2 cellular contexts compared by ENCODE assay signal in the genomic region with DNA sequence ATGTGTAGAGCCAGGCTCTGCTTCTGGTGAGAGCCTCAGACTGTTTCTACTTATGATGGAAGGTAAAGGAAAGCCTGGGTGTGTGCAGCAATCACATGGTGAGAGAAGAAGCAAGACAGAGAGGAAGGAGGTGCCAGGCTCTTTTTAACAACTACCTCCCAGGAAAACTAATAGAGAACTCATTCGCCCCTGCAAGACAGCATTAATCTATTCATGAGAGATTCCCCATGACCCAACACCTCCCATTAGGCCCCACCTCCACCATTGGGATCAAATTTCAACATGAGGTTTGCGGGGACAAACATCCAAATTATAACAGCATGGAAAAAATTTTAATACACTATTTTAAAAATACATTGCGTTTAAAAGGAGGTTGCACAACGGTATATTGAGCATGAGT.
TF ChIP-seq lines count a peak whose summit lies in the region.

No MANE protein-coding gene starts in this region.

TF ChIP-seq in K562, 482 proteins besides CTCF, POLR2A, EP300 and RAD21:
- TF ChIP-seq, protein P1, sequence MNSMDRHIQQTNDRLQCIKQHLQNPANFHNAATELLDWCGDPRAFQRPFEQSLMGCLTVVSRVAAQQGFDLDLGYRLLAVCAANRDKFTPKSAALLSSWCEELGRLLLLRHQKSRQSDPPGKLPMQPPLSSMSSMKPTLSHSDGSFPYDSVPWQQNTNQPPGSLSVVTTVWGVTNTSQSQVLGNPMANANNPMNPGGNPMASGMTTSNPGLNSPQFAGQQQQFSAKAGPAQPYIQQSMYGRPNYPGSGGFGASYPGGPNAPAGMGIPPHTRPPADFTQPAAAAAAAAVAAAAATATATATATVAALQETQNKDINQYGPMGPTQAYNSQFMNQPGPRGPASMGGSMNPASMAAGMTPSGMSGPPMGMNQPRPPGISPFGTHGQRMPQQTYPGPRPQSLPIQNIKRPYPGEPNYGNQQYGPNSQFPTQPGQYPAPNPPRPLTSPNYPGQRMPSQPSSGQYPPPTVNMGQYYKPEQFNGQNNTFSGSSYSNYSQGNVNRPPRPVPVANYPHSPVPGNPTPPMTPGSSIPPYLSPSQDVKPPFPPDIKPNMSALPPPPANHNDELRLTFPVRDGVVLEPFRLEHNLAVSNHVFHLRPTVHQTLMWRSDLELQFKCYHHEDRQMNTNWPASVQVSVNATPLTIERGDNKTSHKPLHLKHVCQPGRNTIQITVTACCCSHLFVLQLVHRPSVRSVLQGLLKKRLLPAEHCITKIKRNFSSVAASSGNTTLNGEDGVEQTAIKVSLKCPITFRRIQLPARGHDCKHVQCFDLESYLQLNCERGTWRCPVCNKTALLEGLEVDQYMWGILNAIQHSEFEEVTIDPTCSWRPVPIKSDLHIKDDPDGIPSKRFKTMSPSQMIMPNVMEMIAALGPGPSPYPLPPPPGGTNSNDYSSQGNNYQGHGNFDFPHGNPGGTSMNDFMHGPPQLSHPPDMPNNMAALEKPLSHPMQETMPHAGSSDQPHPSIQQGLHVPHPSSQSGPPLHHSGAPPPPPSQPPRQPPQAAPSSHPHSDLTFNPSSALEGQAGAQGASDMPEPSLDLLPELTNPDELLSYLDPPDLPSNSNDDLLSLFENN (IDR thresholded peaks at IDR 0.05; ENCODE audit: low read depth in 2 of 2, low read length in 2 of 2), result peak in 1 of 2 experiments; percentile 77; a peak in 1 of 4 replicates
- TF ChIP-seq, protein P2, sequence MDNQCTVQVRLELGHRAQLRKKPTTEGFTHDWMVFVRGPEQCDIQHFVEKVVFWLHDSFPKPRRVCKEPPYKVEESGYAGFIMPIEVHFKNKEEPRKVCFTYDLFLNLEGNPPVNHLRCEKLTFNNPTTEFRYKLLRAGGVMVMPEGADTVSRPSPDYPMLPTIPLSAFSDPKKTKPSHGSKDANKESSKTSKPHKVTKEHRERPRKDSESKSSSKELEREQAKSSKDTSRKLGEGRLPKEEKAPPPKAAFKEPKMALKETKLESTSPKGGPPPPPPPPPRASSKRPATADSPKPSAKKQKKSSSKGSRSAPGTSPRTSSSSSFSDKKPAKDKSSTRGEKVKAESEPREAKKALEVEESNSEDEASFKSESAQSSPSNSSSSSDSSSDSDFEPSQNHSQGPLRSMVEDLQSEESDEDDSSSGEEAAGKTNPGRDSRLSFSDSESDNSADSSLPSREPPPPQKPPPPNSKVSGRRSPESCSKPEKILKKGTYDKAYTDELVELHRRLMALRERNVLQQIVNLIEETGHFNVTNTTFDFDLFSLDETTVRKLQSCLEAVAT (IDR thresholded peaks at IDR 0.05), result peak in 1 of 2 experiments; percentile 98; a peak in 2 of 4 replicates
- TF ChIP-seq ZBTB17 (CRISPR knock-in tag; IDR thresholded peaks at IDR 0.05) (peak; percentile 91), SREBF2 (CRISPR knock-in tag; IDR thresholded peaks at IDR 0.05) (no peak)

TF ChIP-seq in H1, 55 proteins besides CTCF, POLR2A, EP300 and RAD21:
- 0 out of 2 replicates have a peak, but pooled peaks have one; percentile 21 for TF ChIP-seq SRF (IDR thresholded peaks at IDR 0.05; ENCODE audit: low read depth, low read length)
- TF ChIP-seq SIX5 (IDR thresholded peaks at IDR 0.05; ENCODE audit: low read depth, low read length), result no peak
